ENCODE assay signal across 22 cellular contexts in the genomic region with DNA sequence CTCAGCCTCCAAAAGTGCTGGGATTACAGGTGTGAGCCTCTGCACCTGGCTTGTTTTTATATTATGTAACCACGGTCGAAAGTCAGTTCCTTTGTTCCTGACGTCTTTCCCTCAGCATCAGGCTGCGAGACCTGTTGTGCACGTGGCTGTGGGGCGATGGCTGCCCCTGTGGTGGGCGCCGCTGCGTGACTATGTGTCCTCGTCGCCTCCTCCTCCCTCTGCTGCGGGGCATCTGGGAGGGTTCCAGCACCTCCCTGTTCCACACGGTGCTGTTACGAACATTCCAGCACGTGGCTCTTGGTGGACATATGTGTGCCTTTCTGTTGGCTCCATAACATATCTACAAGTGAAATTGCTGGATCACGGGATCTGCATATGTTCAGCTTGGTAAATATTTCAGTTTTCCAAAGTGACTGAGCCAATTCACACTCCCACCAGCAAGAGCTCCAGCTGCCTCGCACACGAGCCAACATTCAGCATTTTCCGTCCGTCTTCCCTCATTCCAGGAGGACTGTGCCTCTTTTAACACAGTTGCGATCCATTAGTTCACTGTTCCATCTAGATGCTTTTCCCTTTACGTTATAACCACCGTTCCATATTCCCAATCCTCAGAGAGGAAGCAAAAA. TPM values are rescaled to one million over a fixed set of nuclear protein-coding genes. Genes with fewer than 3 reads are reported as not detected.
A peak's percentile ranks its signal among the peaks of the same experiment; 100 is the strongest.
DNase-seq lines count a peak whose midpoint lies in the region; ATAC-seq and TF ChIP-seq lines count a peak whose summit lies in the region.
"Had no signal": no experiment of that assay in that cellular context is flagged by ENCODE, and none has a peak within 500 bp of the region (broad histone marks: within the 10 kb centered on the region; RNA-seq: fewer than 3 reads in every experiment).

No MANE protein-coding gene starts in this region.

- H3K9me3 ChIP-seq in right cardiac atrium (ENCODE audit: control insufficient read depth, low read length) (no peaks in the 10 kb centered on the region), OCI-LY3 (ENCODE audit: insufficient read depth, low read length) (no peaks in the 10 kb centered on the region), gastroesophageal sphincter (no peaks in the 10 kb centered on the region)
- H3K9me3 ChIP-seq: prostate gland, testis had no signal

- peaks cover 25% of the 10 kb centered on the region for H3K4me1 Mint-ChIP-seq in memory B cell
- H3K4me1 Mint-ChIP-seq in activated CD8-positive, alpha-beta T cell treated with anti-CD3 and anti-CD28 coated beads, Interleukin-2, amount 10 ng/mL, durations not matched to agents 7 days and 5 days (ENCODE audit: low read depth), result no peaks in the 10 kb centered on the region
- H3K4me1 Mint-ChIP-seq: activated naive CD4-positive, alpha-beta T cell treated with anti-CD3 and anti-CD28 coated beads, Interleukin-2, amount 10 ng/mL, durations not matched to agents 7 days and 5 days had no signal

- peak overlapping the region; percentile 7 for H3K4me3 Mint-ChIP-seq in memory B cell
- no peak overlapping the region for H3K4me3 Mint-ChIP-seq in activated CD8-positive, alpha-beta T cell treated with anti-CD3 and anti-CD28 coated beads, Interleukin-2, amount 10 ng/mL, durations not matched to agents 7 days and 5 days
- H3K4me3 Mint-ChIP-seq: activated naive CD4-positive, alpha-beta T cell treated with anti-CD3 and anti-CD28 coated beads, Interleukin-2, amount 10 ng/mL, durations not matched to agents 7 days and 5 days; CD4-positive, alpha-beta T cell had no signal

- H3K27ac ChIP-seq in right cardiac atrium (ENCODE audit: low read length) (no peak overlapping the region), OCI-LY3 (ENCODE audit: low read length) (0 out of 2 replicates have a peak overlapping the region, but pooled peaks have one; percentile 16), gastroesophageal sphincter (no peak overlapping the region)
- H3K27ac ChIP-seq: hepatocyte, KMS-11, PC-9, prostate gland, testis had no signal

- no peaks in the 10 kb centered on the region for H3K27me3 ChIP-seq in right cardiac atrium (ENCODE audit: control insufficient read depth, insufficient read depth)
- H3K27me3 ChIP-seq in OCI-LY3 (ENCODE audit: low read depth, low read length), result no peaks in the 10 kb centered on the region
- no peaks in the 10 kb centered on the region for H3K27me3 ChIP-seq in gastroesophageal sphincter
- H3K27me3 ChIP-seq: hepatocyte, testis had no signal

- TF ChIP-seq POLR2A in gastroesophageal sphincter (IDR thresholded peaks at IDR 0.05), result no peak

- ATAC-seq in right cardiac atrium, result no peak
- ATAC-seq in Right ventricle myocardium inferior, result no peak
- ATAC-seq in memory B cell (ENCODE audit: low read depth), result no peak
- ATAC-seq in gastroesophageal sphincter, result no peak
- no peak for ATAC-seq in activated CD8-positive, alpha-beta T cell treated with anti-CD3 and anti-CD28 coated beads, Interleukin-2, amount 10 ng/mL, durations not matched to agents 7 days and 5 days

- H3K27ac Mint-ChIP-seq in memory B cell, result peak overlapping the region; percentile 93
- H3K27ac Mint-ChIP-seq in activated CD8-positive, alpha-beta T cell treated with anti-CD3 and anti-CD28 coated beads, Interleukin-2, amount 10 ng/mL, durations not matched to agents 7 days and 5 days, result no peak overlapping the region
- H3K27ac Mint-ChIP-seq: activated naive CD4-positive, alpha-beta T cell treated with anti-CD3 and anti-CD28 coated beads, Interleukin-2, amount 10 ng/mL, durations not matched to agents 7 days and 5 days; CD4-positive, alpha-beta T cell had no signal

- DNase-seq in right cardiac atrium, result peak in 2 of 3 donors; percentile 21 to 51
- no peak for DNase-seq in Right ventricle myocardium inferior (ENCODE audit: missing footprints)
- no peak for DNase-seq in memory B cell (ENCODE audit: low spot score in 2 of 2)
- DNase-seq in activated CD8-positive, alpha-beta T cell treated with anti-CD3 and anti-CD28 coated beads, Interleukin-2, amount 10 ng/mL, durations not matched to agents 7 days and 5 days, result no peak
- DNase-seq in AG08396 (ENCODE audit: low spot score), result no peak
- DNase-seq in hippocampal formation (lab: John Stamatoyannopoulos, UW), result no peak
- DNase-seq: activated CD4-positive, alpha-beta T cell treated with anti-CD3 and anti-CD28 coated beads for 4 hours; activated naive CD4-positive, alpha-beta T cell treated with anti-CD3 and anti-CD28 coated beads, Interleukin-2, amount 10 ng/mL, durations not matched to agents 7 days and 5 days; CD4-positive, alpha-beta T cell; mesendoderm; NCI-H1048; NCI-H2107; NCI-H526 treated with DMSO at 0.1 percent for 48 hours; PC-9; stimulated activated CD8-positive, alpha-beta memory T cell treated with anti-CD3 and anti-CD28 coated beads, Interleukin-4, amount 100 ng/mL, for 48 hours; testis had no signal

- 72% methylated on average over 23 of the region's 23 CpGs for WGBS in right cardiac atrium
- WGBS in gastroesophageal sphincter (ENCODE audit: low coverage in 1 of 2), 2 donors, result 69 to 73% methylated on average over 3 to 22 of the region's 23 CpGs

- intact Hi-C loops in right cardiac atrium (cut with DNase I), result no loop called here
- intact Hi-C loops in Right ventricle myocardium inferior (cut with DNase I), result no loop called here

- no peak for TF ChIP-seq CTCF in OCI-LY3 (IDR thresholded peaks at IDR 0.05; ENCODE audit: low read depth, low read length)
- TF ChIP-seq CTCF in gastroesophageal sphincter (IDR thresholded peaks at IDR 0.05), result no peak

- peaks cover 9% of the 10 kb centered on the region; the same call in 1 of the 2 replicates for H3K79me2 ChIP-seq in OCI-LY3 (ENCODE audit: low read length)

- H3K4me1 ChIP-seq in right cardiac atrium (ENCODE audit: control insufficient read depth, insufficient read depth, low read length), result no peaks in the 10 kb centered on the region
- peaks cover 18% of the 10 kb centered on the region for H3K4me1 ChIP-seq in OCI-LY3 (ENCODE audit: low read length)
- H3K4me1 ChIP-seq in gastroesophageal sphincter, result no peaks in the 10 kb centered on the region
- H3K4me1 ChIP-seq: prostate gland had no signal

- H3K36me3 ChIP-seq in OCI-LY3 (replicated peaks; ENCODE audit: low read depth, low read length) (peaks cover 3% of the 10 kb centered on the region), gastroesophageal sphincter (no peaks in the 10 kb centered on the region)
- H3K36me3 ChIP-seq: prostate gland had no signal

- H3K9ac ChIP-seq in OCI-LY3 (ENCODE audit: low read length), result no peak overlapping the region
- H3K9ac ChIP-seq: KMS-11 had no signal

- H3K36me3 Mint-ChIP-seq in memory B cell, result peaks cover 5% of the 10 kb centered on the region
- H3K36me3 Mint-ChIP-seq in activated CD8-positive, alpha-beta T cell treated with anti-CD3 and anti-CD28 coated beads, Interleukin-2, amount 10 ng/mL, durations not matched to agents 7 days and 5 days (ENCODE audit: low read depth), result no peaks in the 10 kb centered on the region

- no peaks in the 10 kb centered on the region for H4K20me1 ChIP-seq in OCI-LY3 (ENCODE audit: insufficient read depth, low read length)

- no peak overlapping the region for H3K4me3 ChIP-seq in right cardiac atrium (ENCODE audit: low read length)
- no peak overlapping the region for H3K4me3 ChIP-seq in OCI-LY3 (ENCODE audit: low read length)
- H3K4me3 ChIP-seq in gastroesophageal sphincter, result no peak overlapping the region
- H3K4me3 ChIP-seq: hepatocyte, PC-9, prostate gland, smooth muscle cell, testis had no signal

- H3K27me3 Mint-ChIP-seq in memory B cell, result no peaks in the 10 kb centered on the region
- H3K27me3 Mint-ChIP-seq in activated CD8-positive, alpha-beta T cell treated with anti-CD3 and anti-CD28 coated beads, Interleukin-2, amount 10 ng/mL, durations not matched to agents 7 days and 5 days (ENCODE audit: low read depth), result no peaks in the 10 kb centered on the region
- H3K27me3 Mint-ChIP-seq: activated naive CD4-positive, alpha-beta T cell treated with anti-CD3 and anti-CD28 coated beads, Interleukin-2, amount 10 ng/mL, durations not matched to agents 7 days and 5 days; CD4-positive, alpha-beta T cell had no signal

- H2AFZ ChIP-seq in OCI-LY3 (ENCODE audit: low read depth, low read length), result no peak overlapping the region
- H2AFZ ChIP-seq: hepatocyte, PC-9 had no signal

- H3K4me2 ChIP-seq in OCI-LY3 (ENCODE audit: low read length), result no peak overlapping the region
- H3K4me2 ChIP-seq: hepatocyte, KMS-11, PC-9, smooth muscle cell had no signal

- CTCF ChIA-PET in activated CD8-positive, alpha-beta T cell treated with anti-CD3 and anti-CD28 coated beads, Interleukin-2, amount 10 ng/mL, durations not matched to agents 7 days and 5 days (lab: Charles Lee), result no interaction called here

- no peak for TF ChIP-seq EP300 in gastroesophageal sphincter (IDR thresholded peaks at IDR 0.05)

- POLR2A ChIA-PET in activated CD8-positive, alpha-beta T cell treated with anti-CD3 and anti-CD28 coated beads, Interleukin-2, amount 10 ng/mL, durations not matched to agents 7 days and 5 days (lab: Charles Lee), result no interaction called here

- H3K9me3 Mint-ChIP-seq in memory B cell, result no peaks in the 10 kb centered on the region
- H3K9me3 Mint-ChIP-seq in activated CD8-positive, alpha-beta T cell treated with anti-CD3 and anti-CD28 coated beads, Interleukin-2, amount 10 ng/mL, durations not matched to agents 7 days and 5 days (ENCODE audit: insufficient read depth), result no peaks in the 10 kb centered on the region
- H3K9me3 Mint-ChIP-seq: activated naive CD4-positive, alpha-beta T cell treated with anti-CD3 and anti-CD28 coated beads, Interleukin-2, amount 10 ng/mL, durations not matched to agents 7 days and 5 days; CD4-positive, alpha-beta T cell had no signal

RNA-seq across cellular contexts. Expression of a gene that starts 25.1 kb away (rescaled TPM):
- total RNA-seq in right cardiac atrium, result 10 to 100 TPM; 34.0 to 44.5 (median 39.7) TPM
- 32.3 TPM for polyA plus RNA-seq in right cardiac atrium
- 18.8 TPM for total RNA-seq in Right ventricle myocardium inferior
- total RNA-seq in gastroesophageal sphincter, result 10 to 100 TPM in 2 of 4 donors, 1 to 10 TPM in 2; 8.7 to 17.8 (median 9.8) TPM
- 10 to 100 TPM; 28.3 to 35.8 TPM for total RNA-seq in activated CD8-positive, alpha-beta T cell treated with anti-CD3 and anti-CD28 coated beads, Interleukin-2, amount 10 ng/mL, durations not matched to agents 7 days and 5 days

RNA-seq across cellular contexts. Expression of a gene that starts 47.1 kb away (rescaled TPM):
- total RNA-seq in right cardiac atrium (10 to 100 TPM; 10.6 to 17.2 (median 14.6) TPM), Right ventricle myocardium inferior (13.6 TPM), gastroesophageal sphincter (10 to 100 TPM in 2 of 4 donors, 1 to 10 TPM in 2; 4.3 to 15.9 (median 10.6) TPM)
- polyA plus RNA-seq in right cardiac atrium, result 20.7 TPM
- total RNA-seq in activated CD8-positive, alpha-beta T cell treated with anti-CD3 and anti-CD28 coated beads, Interleukin-2, amount 10 ng/mL, durations not matched to agents 7 days and 5 days, result 100 to 1,000 TPM; 126 to 130 TPM

RNA-seq across cellular contexts. Expression of a gene that starts 47.1 kb away (rescaled TPM):
- total RNA-seq in right cardiac atrium, result 10 to 100 TPM; 19.5 to 24.4 (median 21.9) TPM
- 21.4 TPM for polyA plus RNA-seq in right cardiac atrium
- 20.7 TPM for total RNA-seq in Right ventricle myocardium inferior
- 10 to 100 TPM; 16.0 to 21.9 (median 17.8) TPM for total RNA-seq in gastroesophageal sphincter
- total RNA-seq in activated CD8-positive, alpha-beta T cell treated with anti-CD3 and anti-CD28 coated beads, Interleukin-2, amount 10 ng/mL, durations not matched to agents 7 days and 5 days, result 10 to 100 TPM; 36.7 to 37.8 TPM

RNA-seq across cellular contexts. Expression of a gene that starts 56.4 kb away (rescaled TPM):
- total RNA-seq in right cardiac atrium (10 to 100 TPM; 15.3 to 36.7 (median 29.7) TPM), Right ventricle myocardium inferior (19.1 TPM), gastroesophageal sphincter (10 to 100 TPM; 22.3 to 56.6 (median 35.0) TPM)
- polyA plus RNA-seq in right cardiac atrium, result 41.0 TPM
- total RNA-seq in activated CD8-positive, alpha-beta T cell treated with anti-CD3 and anti-CD28 coated beads, Interleukin-2, amount 10 ng/mL, durations not matched to agents 7 days and 5 days, result 10 to 100 TPM; 79.8 to 82.7 TPM

Comparison
In these comparisons a context has a peak if more than half of its experiments do, and no peak if none do; other contexts are left out.
1. DNase-seq: peak in right cardiac atrium (2 of 3); none in Right ventricle myocardium inferior (single experiment), memory B cell (0 of 2), activated CD8-positive, alpha-beta T cell treated with anti-CD3 and anti-CD28 coated beads, Interleukin-2, amount 10 ng/mL, durations not matched to agents 7 days and 5 days (single experiment), AG08396 (single experiment) and hippocampal formation (0 of 2).